In genomic region chr5:149851211-149851610, GRCh38 we compare ENCODE assay signal across 23 cellular contexts.
DNase-seq lines count a peak whose midpoint lies in the region; ATAC-seq and TF ChIP-seq lines count a peak whose summit lies in the region.
"Had no signal": no experiment of that assay in that cellular context is flagged by ENCODE, and none has a peak within 500 bp of the region (broad histone marks: within the 10 kb centered on the region; RNA-seq: fewer than 3 reads in every experiment).

No MANE protein-coding gene starts in this region.

- no peak for TF ChIP-seq POLR2A in gastrocnemius medialis (IDR thresholded peaks at IDR 0.05)

- ATAC-seq in gastrocnemius medialis (no peak), HG02759 (IDR thresholded peaks at IDR 0.05; ENCODE audit: unreplicated experiment) (no peak)
- ATAC-seq: CD8-positive, alpha-beta T cell; GM12878 had no signal

- H3K4me3 ChIP-seq in WERI-Rb-1 (ENCODE audit: low read depth, low read length), result no peak overlapping the region
- no peak overlapping the region for H3K4me3 ChIP-seq in fibroblast of villous mesenchyme (ENCODE audit: low read depth, low read length)
- no peak overlapping the region for H3K4me3 ChIP-seq in gastrocnemius medialis
- H3K4me3 ChIP-seq: GM12878, PC-9 had no signal

- DNase-seq in LHCN-M2 (ENCODE audit: low read depth) (peak; percentile 86), WERI-Rb-1 (peak; percentile 26), fibroblast of villous mesenchyme (ENCODE audit: low read depth) (peak; percentile 61), gastrocnemius medialis (no peak), NCI-H446 treated with DMSO at 0.1 percent for 48 hours (lab: John Stamatoyannopoulos, UW) (no peak), head of caudate nucleus (no peak), AG08395 (ENCODE audit: low spot score) (no peak)
- DNase-seq: CD8-positive, alpha-beta T cell; DMS79; EL; GDM1; NCI-H1048; NCI-H1417; NCI-H1694; NCI-H2029 treated with DMSO at 0.1 percent for 48 hours; NCI-H526 treated with DMSO at 0.1 percent for 48 hours; PC-9; SHP77 treated with DMSO at 0.1 percent for 48 hours had no signal

- H3K27ac ChIP-seq in WERI-Rb-1, result no peak overlapping the region
- H3K27ac ChIP-seq in gastrocnemius medialis, result peak overlapping the region in 3 of 4 donors; percentile 44 to 92 (median 57)
- H3K27ac ChIP-seq: C4-2B, KMS-11, PC-9 had no signal

- intact Hi-C loops in gastrocnemius medialis (cut with DNase I; ENCODE audit: low total_unique reads), result loop anchor here (5.0 kb wide), 1 partner anchor 141 kb away; no protein-coding TSS in a partner anchor
- intact Hi-C loops in head of caudate nucleus (cut with DNase I), result no loop called here

- in situ Hi-C loops in gastrocnemius medialis (cut with MboI; ENCODE audit: low sequenced_read_pairs in 4 of 4), result loop anchor here (5.0 to 10.0 kb wide), 3 partner anchors 136 to 216 kb away; no protein-coding TSS in a partner anchor

- H3K4me1 ChIP-seq in gastrocnemius medialis, result peaks cover 1 to 6% of the 10 kb centered on the region in 2 donors
- H3K4me1 ChIP-seq: Caco-2 had no signal

- no peaks in the 10 kb centered on the region for H3K27me3 ChIP-seq in WERI-Rb-1 (ENCODE audit: insufficient read depth, low read depth, severe bottlenecking)
- no peaks in the 10 kb centered on the region for H3K27me3 ChIP-seq in gastrocnemius medialis

- H3K36me3 ChIP-seq in WERI-Rb-1 (no peaks in the 10 kb centered on the region), gastrocnemius medialis (peaks cover 0 to 32% of the 10 kb centered on the region in 2 donors)

- H3K9me3 ChIP-seq in WERI-Rb-1 (ENCODE audit: severe bottlenecking), result no peaks in the 10 kb centered on the region
- no peaks in the 10 kb centered on the region for H3K9me3 ChIP-seq in gastrocnemius medialis
- H3K9me3 ChIP-seq: Caco-2 had no signal

- TF ChIP-seq CTCF in WERI-Rb-1 (IDR thresholded peaks at IDR 0.05; ENCODE audit: low read depth, low read length) (no peak), fibroblast of villous mesenchyme (IDR thresholded peaks at IDR 0.05; ENCODE audit: insufficient read depth, low read depth, low read length) (no peak), gastrocnemius medialis (IDR thresholded peaks at IDR 0.05 in 4 of 5, conservative IDR thresholded peaks at IDR 0.05 in 1 of 5) (no peak)

Comparison
In these comparisons a context has a peak if more than half of its experiments do, and no peak if none do; other contexts are left out.
1. DNase-seq: peak in LHCN-M2 (single experiment), WERI-Rb-1 (single experiment) and fibroblast of villous mesenchyme (single experiment); none in gastrocnemius medialis (0 of 2), NCI-H446 treated with DMSO at 0.1 percent for 48 hours (single experiment), head of caudate nucleus (0 of 42) and AG08395 (single experiment).